Comparison of ENCODE assay signal across 19 cellular contexts in genomic region chr5:140282266-140282665, GRCh38. TPM values are rescaled to one million over a fixed set of nuclear protein-coding genes. Genes with fewer than 3 reads are reported as not detected.
DNase-seq lines count a peak whose midpoint lies in the region; ATAC-seq and TF ChIP-seq lines count a peak whose summit lies in the region.
"Had no signal": no experiment of that assay in that cellular context is flagged by ENCODE, and none has a peak within 500 bp of the region (broad histone marks: within the 10 kb centered on the region; RNA-seq: fewer than 3 reads in every experiment).

No MANE protein-coding gene starts in this region.

- H3K4me2 ChIP-seq in DOHH2 (ENCODE audit: low read length), result peak overlapping the region; percentile 82
- peak overlapping the region; percentile 30; the same call in 1 of the 2 replicates for H3K4me2 ChIP-seq in OCI-LY3 (ENCODE audit: low read length)
- H3K4me2 ChIP-seq: A549 had no signal

- H3K36me3 Mint-ChIP-seq in neural crest cell (ENCODE audit: low read depth) (peaks cover 9% of the 10 kb centered on the region), endothelial cell (ENCODE audit: low read depth, unreplicated experiment) (peaks cover 12% of the 10 kb centered on the region)

- H3K27ac ChIP-seq in DOHH2 (ENCODE audit: low read depth, low read length), result peak overlapping the region; percentile 79
- peak overlapping the region; percentile 6; the same call in 1 of the 2 replicates for H3K27ac ChIP-seq in OCI-LY3 (ENCODE audit: low read length)
- H3K27ac ChIP-seq in SK-N-MC, result peak overlapping the region; percentile 20; the same call in 1 of the 2 replicates
- H3K27ac ChIP-seq in upper lobe of right lung, result no peak overlapping the region
- H3K27ac ChIP-seq: 22Rv1, A549, C4-2B, GM23248 had no signal

- no peak overlapping the region for H3K9ac ChIP-seq in OCI-LY3 (ENCODE audit: low read length)
- H3K9ac ChIP-seq in SK-N-MC (ENCODE audit: insufficient read length), result no peak overlapping the region
- H3K9ac ChIP-seq: GM23248 had no signal

- intact Hi-C loops in upper lobe of right lung (cut with DNase I), result no loop called here

- H3K27ac Mint-ChIP-seq in neural crest cell (ENCODE audit: unreplicated experiment) (peak overlapping the region; percentile 8), endothelial cell (ENCODE audit: unreplicated experiment) (no peak overlapping the region)
- H3K27ac Mint-ChIP-seq: CD4-positive, alpha-beta T cell had no signal

- H3K4me1 Mint-ChIP-seq in neural crest cell (peaks cover 12% of the 10 kb centered on the region), endothelial cell (ENCODE audit: unreplicated experiment) (no peaks in the 10 kb centered on the region)

- H3K9me3 Mint-ChIP-seq in neural crest cell (no peaks in the 10 kb centered on the region), endothelial cell (ENCODE audit: unreplicated experiment) (no peaks in the 10 kb centered on the region)
- H3K9me3 Mint-ChIP-seq: CD4-positive, alpha-beta T cell had no signal

- no peaks in the 10 kb centered on the region for H3K9me2 ChIP-seq in DOHH2 (replicated peaks; ENCODE audit: control insufficient read depth, low read length)

- H3F3A ChIP-seq in DOHH2 (ENCODE audit: control insufficient read depth, insufficient read depth), result peaks cover 10% of the 10 kb centered on the region

- H3K36me3 ChIP-seq in DOHH2 (ENCODE audit: control insufficient read depth, low read length), result no peaks in the 10 kb centered on the region
- H3K36me3 ChIP-seq in OCI-LY3 (replicated peaks; ENCODE audit: low read depth, low read length), result peaks cover 5% of the 10 kb centered on the region
- peaks cover 19% of the 10 kb centered on the region for H3K36me3 ChIP-seq in SK-N-MC (ENCODE audit: insufficient read depth, low read length)
- peaks cover 10% of the 10 kb centered on the region for H3K36me3 ChIP-seq in upper lobe of right lung
- H3K36me3 ChIP-seq: HAP-1 had no signal

- H3K4me3 ChIP-seq in DOHH2 (ENCODE audit: low read length), result no peak overlapping the region
- no peak overlapping the region for H3K4me3 ChIP-seq in OCI-LY3 (ENCODE audit: low read length)
- H3K4me3 ChIP-seq in SK-N-MC, result no peak overlapping the region
- H3K4me3 ChIP-seq in upper lobe of right lung, result no peak overlapping the region
- H3K4me3 ChIP-seq: A549, GM12878, GM23248, HAP-1 had no signal

- ATAC-seq in GM21723 (IDR thresholded peaks at IDR 0.05; ENCODE audit: unreplicated experiment) (no peak), upper lobe of right lung (no peak)
- ATAC-seq: A549, GM12878 had no signal

- H3K9me3 ChIP-seq in DOHH2 (ENCODE audit: control insufficient read depth, insufficient read depth, low read length) (no peaks in the 10 kb centered on the region), OCI-LY3 (ENCODE audit: insufficient read depth, low read length) (no peaks in the 10 kb centered on the region), SK-N-MC (ENCODE audit: low read depth, low read length) (no peaks in the 10 kb centered on the region), upper lobe of right lung (no peaks in the 10 kb centered on the region)
- H3K9me3 ChIP-seq: Caco-2, HAP-1 had no signal

- H2AFZ ChIP-seq in OCI-LY3 (ENCODE audit: low read depth, low read length), result no peak overlapping the region
- H2AFZ ChIP-seq: GM23248 had no signal

- peaks cover 41% of the 10 kb centered on the region for H3K4me1 ChIP-seq in DOHH2 (ENCODE audit: control insufficient read depth, low read length)
- H3K4me1 ChIP-seq in OCI-LY3 (ENCODE audit: low read length), result peaks cover 38% of the 10 kb centered on the region
- H3K4me1 ChIP-seq in upper lobe of right lung, result no peaks in the 10 kb centered on the region

- no peaks in the 10 kb centered on the region for H3K27me3 ChIP-seq in DOHH2 (ENCODE audit: control insufficient read depth, low read length)
- no peaks in the 10 kb centered on the region for H3K27me3 ChIP-seq in OCI-LY3 (ENCODE audit: low read depth, low read length)
- no peaks in the 10 kb centered on the region for H3K27me3 ChIP-seq in upper lobe of right lung

- TF ChIP-seq CTCF in DOHH2 (IDR thresholded peaks at IDR 0.05; ENCODE audit: low read depth, low read length, poor library complexity, severe bottlenecking), result no peak
- no peak for TF ChIP-seq CTCF in OCI-LY3 (IDR thresholded peaks at IDR 0.05; ENCODE audit: low read depth, low read length)
- TF ChIP-seq CTCF in neural crest cell (conservative IDR thresholded peaks at IDR 0.05), result no peak
- no peak for TF ChIP-seq CTCF in endothelial cell (IDR thresholded peaks at IDR 0.05; ENCODE audit: unreplicated experiment)
- no peak for TF ChIP-seq CTCF in upper lobe of right lung (IDR thresholded peaks at IDR 0.05)

- H3K27me3 Mint-ChIP-seq in neural crest cell (ENCODE audit: low read depth) (no peaks in the 10 kb centered on the region), endothelial cell (ENCODE audit: unreplicated experiment) (peaks cover 3% of the 10 kb centered on the region)
- H3K27me3 Mint-ChIP-seq: CD4-positive, alpha-beta T cell had no signal

- H3K79me2 ChIP-seq in DOHH2 (ENCODE audit: control insufficient read depth, low read length) (peaks cover 34% of the 10 kb centered on the region), OCI-LY3 (ENCODE audit: low read length) (peaks cover 21% of the 10 kb centered on the region; the same call in 1 of the 2 replicates)

- H3K4me3 Mint-ChIP-seq in neural crest cell (peak overlapping the region; percentile 22), endothelial cell (ENCODE audit: unreplicated experiment) (no peak overlapping the region)
- H3K4me3 Mint-ChIP-seq: CD4-positive, alpha-beta T cell had no signal

- DNase-seq in SK-N-MC (ENCODE audit: low read depth, low spot score), result no peak
- no peak for DNase-seq in neural crest cell (ENCODE audit: low read depth, low spot score)
- DNase-seq in endothelial cell (ENCODE audit: low spot score), result no peak
- no peak for DNase-seq in upper lobe of right lung
- DNase-seq in NCI-H510A treated with DMSO at 0.1 percent for 48 hours (lab: John Stamatoyannopoulos, UW), result no peak
- DNase-seq: AML-193; Caco-2; CD4-positive, alpha-beta T cell; GF-D8; GM23248; IMR-90 had no signal

- H4K20me1 ChIP-seq in DOHH2 (ENCODE audit: control insufficient read depth, insufficient read depth, low read depth, low read length) (no peaks in the 10 kb centered on the region), OCI-LY3 (ENCODE audit: insufficient read depth, low read length) (no peaks in the 10 kb centered on the region; the same call in 1 of the 2 replicates)

RNA-seq across cellular contexts. Expression of gene PFDN1, which starts 20.6 kb away (rescaled TPM):
- 63.2 and 67.0 TPM in 2 replicates for total RNA-seq in neural crest cell
- 86.2 TPM for total RNA-seq in endothelial cell (ENCODE audit: unreplicated experiment)
- total RNA-seq in upper lobe of right lung, result 54.0 TPM
